Comparison of ENCODE assay signal across 1 cellular context in genomic region chr11:9385288-9385902, GRCh38.
TF ChIP-seq lines count a peak whose summit lies in the region.

No MANE protein-coding gene starts in this region.

TF ChIP-seq in SK-N-SH treated with all-trans-retinoic acid at 6 μM for 48 hours, 23 proteins besides CTCF, POLR2A, EP300 and RAD21:
- TF ChIP-seq, protein P1, sequence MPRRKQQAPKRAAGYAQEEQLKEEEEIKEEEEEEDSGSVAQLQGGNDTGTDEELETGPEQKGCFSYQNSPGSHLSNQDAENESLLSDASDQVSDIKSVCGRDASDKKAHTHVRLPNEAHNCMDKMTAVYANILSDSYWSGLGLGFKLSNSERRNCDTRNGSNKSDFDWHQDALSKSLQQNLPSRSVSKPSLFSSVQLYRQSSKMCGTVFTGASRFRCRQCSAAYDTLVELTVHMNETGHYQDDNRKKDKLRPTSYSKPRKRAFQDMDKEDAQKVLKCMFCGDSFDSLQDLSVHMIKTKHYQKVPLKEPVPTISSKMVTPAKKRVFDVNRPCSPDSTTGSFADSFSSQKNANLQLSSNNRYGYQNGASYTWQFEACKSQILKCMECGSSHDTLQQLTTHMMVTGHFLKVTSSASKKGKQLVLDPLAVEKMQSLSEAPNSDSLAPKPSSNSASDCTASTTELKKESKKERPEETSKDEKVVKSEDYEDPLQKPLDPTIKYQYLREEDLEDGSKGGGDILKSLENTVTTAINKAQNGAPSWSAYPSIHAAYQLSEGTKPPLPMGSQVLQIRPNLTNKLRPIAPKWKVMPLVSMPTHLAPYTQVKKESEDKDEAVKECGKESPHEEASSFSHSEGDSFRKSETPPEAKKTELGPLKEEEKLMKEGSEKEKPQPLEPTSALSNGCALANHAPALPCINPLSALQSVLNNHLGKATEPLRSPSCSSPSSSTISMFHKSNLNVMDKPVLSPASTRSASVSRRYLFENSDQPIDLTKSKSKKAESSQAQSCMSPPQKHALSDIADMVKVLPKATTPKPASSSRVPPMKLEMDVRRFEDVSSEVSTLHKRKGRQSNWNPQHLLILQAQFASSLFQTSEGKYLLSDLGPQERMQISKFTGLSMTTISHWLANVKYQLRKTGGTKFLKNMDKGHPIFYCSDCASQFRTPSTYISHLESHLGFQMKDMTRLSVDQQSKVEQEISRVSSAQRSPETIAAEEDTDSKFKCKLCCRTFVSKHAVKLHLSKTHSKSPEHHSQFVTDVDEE (CRISPR knock-in tag; IDR thresholded peaks at IDR 0.05) = no peak
- peak; percentile 87 for TF ChIP-seq ZFP3 (CRISPR knock-in tag; IDR thresholded peaks at IDR 0.05)
